ENCODE assay signal across 8 cellular contexts in the genomic region with DNA sequence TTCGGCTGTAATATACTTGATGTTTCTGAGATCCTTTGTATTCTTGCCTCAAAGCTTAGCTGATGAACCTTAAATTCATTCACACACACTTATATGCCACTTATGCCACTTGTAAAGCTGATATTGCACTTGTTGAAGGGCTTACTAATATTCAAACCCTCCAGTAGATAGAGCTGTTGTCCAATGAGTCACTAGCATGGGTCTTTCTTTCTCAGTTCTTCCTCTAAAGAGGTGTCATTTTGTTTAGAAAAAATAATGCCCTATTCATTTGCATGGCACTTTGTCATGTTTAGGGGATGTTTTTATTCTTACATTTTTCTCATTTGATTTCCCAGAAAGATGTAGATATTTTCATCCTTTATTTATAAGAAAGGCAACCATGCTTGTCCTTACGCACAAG. TPM values are rescaled to one million over a fixed set of nuclear protein-coding genes. Genes with fewer than 3 reads are reported as not detected.
DNase-seq lines count a peak whose midpoint lies in the region; ATAC-seq and TF ChIP-seq lines count a peak whose summit lies in the region.

No MANE protein-coding gene starts in this region.

- H3K4me2 ChIP-seq in MM.1S (ENCODE audit: low read depth, low read length) = no peak overlapping the region
- H3K4me2 ChIP-seq in PC-9 = no peak overlapping the region
- H3K4me2 ChIP-seq in mammary epithelial cell (ENCODE audit: insufficient read depth, low read depth, low read length) = no peak overlapping the region

- H3K9me3 ChIP-seq in MM.1S (replicated peaks; ENCODE audit: insufficient read depth, low read length) (no peaks in the 10 kb centered on the region), PC-9 (ENCODE audit: insufficient read depth, low read depth) (no peaks in the 10 kb centered on the region), mammary epithelial cell (replicated peaks; ENCODE audit: insufficient read depth, low read length) (no peaks in the 10 kb centered on the region)

- peak; percentile 50 for ATAC-seq in GM18867 (IDR thresholded peaks at IDR 0.05; ENCODE audit: unreplicated experiment)

- H3K4me3 ChIP-seq in MM.1S (ENCODE audit: low read length) (no peak overlapping the region), PC-9 (no peak overlapping the region), mammary epithelial cell (replicated peaks in 1 of 3; ENCODE audit: insufficient read depth in 1 of 3, low read depth in 2 of 3, low read length in 3 of 3) (no peak overlapping the region)

- H3K27ac ChIP-seq in MM.1S (ENCODE audit: low read length) (no peak overlapping the region), PC-9 (no peak overlapping the region), mammary epithelial cell (ENCODE audit: insufficient read depth, low read depth, low read length) (no peak overlapping the region)

- intact Hi-C loops in PC-9 (cut with micrococcal nuclease; ENCODE audit: unreplicated experiment) (no loop called here), mammary epithelial cell (cut with micrococcal nuclease) (no loop called here)

- CTCF ChIA-PET in PC-9 (lab: Charles Lee) (no interaction called here), mammary epithelial cell (lab: Charles Lee; ENCODE audit: low non-redundant PET) (no interaction called here)

- no peaks in the 10 kb centered on the region for H3K9me2 ChIP-seq in MM.1S (replicated peaks; ENCODE audit: insufficient read depth, low read length)
- no peaks in the 10 kb centered on the region for H3K9me2 ChIP-seq in PC-9 (ENCODE audit: insufficient read depth)

- peak; percentile 36 for DNase-seq in DMS53 treated with DMSO at 0.1 percent for 48 hours (lab: John Stamatoyannopoulos, UW; ENCODE audit: unreplicated experiment)
- DNase-seq in MM.1S = no peak
- peak; percentile 33 for DNase-seq in iris pigment epithelial cell (ENCODE audit: low read depth)
- no peak for DNase-seq in NCI-H1436 (lab: John Stamatoyannopoulos, UW)
- no peak for DNase-seq in NCI-H526 (lab: John Stamatoyannopoulos, UW)
- DNase-seq in PC-9 = no peak
- no peak for DNase-seq in mammary epithelial cell

- H3K9ac ChIP-seq in MM.1S (ENCODE audit: low read length) (no peak overlapping the region), mammary epithelial cell (ENCODE audit: insufficient read depth, low read length) (no peak overlapping the region)

- POLR2A ChIA-PET in PC-9 (lab: Charles Lee; ENCODE audit: unreplicated experiment) = no interaction called here

- BruUV-seq in PC-9 (replicated peaks; lab: Mats Ljungman, UMichigan) (no TSS peak), mammary epithelial cell (replicated peaks; lab: Mats Ljungman, UMichigan) (no TSS peak)

- H3K36me3 ChIP-seq in MM.1S (replicated peaks; ENCODE audit: insufficient read depth, low read length) (no peaks in the 10 kb centered on the region; the same call in 1 of the 2 replicates), PC-9 (ENCODE audit: low read depth) (peaks cover 7% of the 10 kb centered on the region; the same call in 1 of the 2 replicates), mammary epithelial cell (ENCODE audit: insufficient read depth, low read length) (peaks cover 16% of the 10 kb centered on the region)

- dilution Hi-C loops in mammary epithelial cell (cut with HindIII; ENCODE audit: low sequenced_read_pairs) = no loop called here

- no peaks in the 10 kb centered on the region for H3K79me2 ChIP-seq in MM.1S (ENCODE audit: low read length)
- H3K79me2 ChIP-seq in PC-9 (ENCODE audit: low read depth) = no peaks in the 10 kb centered on the region
- H3K79me2 ChIP-seq in mammary epithelial cell (ENCODE audit: insufficient read depth, low read length) = no peaks in the 10 kb centered on the region

- H3K4me1 ChIP-seq in MM.1S (ENCODE audit: low read length) = peaks cover 24% of the 10 kb centered on the region; the same call in 1 of the 2 replicates
- no peaks in the 10 kb centered on the region for H3K4me1 ChIP-seq in PC-9 (replicated peaks; ENCODE audit: insufficient read depth)
- H3K4me1 ChIP-seq in mammary epithelial cell (ENCODE audit: insufficient read depth, low read length) = no peaks in the 10 kb centered on the region

- TF ChIP-seq CTCF in MM.1S (IDR thresholded peaks at IDR 0.05; ENCODE audit: low read length) (peak; percentile 18; the same call in 1 of the 2 replicates), PC-9 (conservative IDR thresholded peaks at IDR 0.05) (no peak), mammary epithelial cell (conservative IDR thresholded peaks at IDR 0.05 in 1 of 2, IDR thresholded peaks at IDR 0.05 in 1 of 2; ENCODE audit: extremely low read depth in 1 of 2, insufficient read depth in 1 of 2, low read depth in 1 of 2, low read length in 2 of 2) (no peak)

- 96% methylated on average over 2 of the region's 2 CpGs for WGBS in mammary epithelial cell (ENCODE audit: low coverage, missing lambda C conversion rate)

- in situ Hi-C loops in mammary epithelial cell (cut with MboI; ENCODE audit: low sequenced_read_pairs in 2 of 2) = no loop called here

- H3K27me3 ChIP-seq in MM.1S (replicated peaks; ENCODE audit: insufficient read depth, low read length) = no peaks in the 10 kb centered on the region
- no peaks in the 10 kb centered on the region for H3K27me3 ChIP-seq in PC-9 (ENCODE audit: insufficient read depth, low read depth)
- H3K27me3 ChIP-seq in mammary epithelial cell (ENCODE audit: insufficient read depth, low read length) = no peaks in the 10 kb centered on the region

- H2AFZ ChIP-seq in MM.1S (ENCODE audit: low read length) = no peak overlapping the region
- H2AFZ ChIP-seq in PC-9 = no peak overlapping the region
- H2AFZ ChIP-seq in mammary epithelial cell (ENCODE audit: low read depth, low read length) = no peak overlapping the region

- no peaks in the 10 kb centered on the region for H4K20me1 ChIP-seq in MM.1S (ENCODE audit: insufficient read depth, low read length)
- H4K20me1 ChIP-seq in PC-9 (ENCODE audit: insufficient read depth) = no peaks in the 10 kb centered on the region
- H4K20me1 ChIP-seq in mammary epithelial cell (ENCODE audit: insufficient read depth, low read length) = no peaks in the 10 kb centered on the region

- H3F3A ChIP-seq in MM.1S (ENCODE audit: insufficient read depth, low read length) (peaks cover 5% of the 10 kb centered on the region; the same call in 1 of the 2 replicates), PC-9 (ENCODE audit: insufficient read depth, low read depth) (0 out of 2 replicates have a peak, but pooled peaks cover 4% of the 10 kb centered on the region)

RNA-seq across cellular contexts. Expression of a gene that starts 56.4 kb away (rescaled TPM):
- total RNA-seq in PC-9 (2021) = 32.8 and 42.1 TPM in 2 replicates
- 10 to 100 TPM; 39.5 to 45.1 TPM for total RNA-seq in mammary epithelial cell
- 2.7 TPM for polyA plus RNA-seq in mammary epithelial cell
- 23.6 TPM for polyA minus RNA-seq in mammary epithelial cell

Comparison
In these comparisons a context has a peak if more than half of its experiments do, and no peak if none do; other contexts are left out.
1. DNase-seq: peak in DMS53 treated with DMSO at 0.1 percent for 48 hours (single experiment) and iris pigment epithelial cell (single experiment); none in MM.1S (single experiment), NCI-H1436 (single experiment), NCI-H526 (0 of 2), PC-9 (0 of 2) and mammary epithelial cell (single experiment).